16 cellular contexts compared by ENCODE assay signal in the genomic region with DNA sequence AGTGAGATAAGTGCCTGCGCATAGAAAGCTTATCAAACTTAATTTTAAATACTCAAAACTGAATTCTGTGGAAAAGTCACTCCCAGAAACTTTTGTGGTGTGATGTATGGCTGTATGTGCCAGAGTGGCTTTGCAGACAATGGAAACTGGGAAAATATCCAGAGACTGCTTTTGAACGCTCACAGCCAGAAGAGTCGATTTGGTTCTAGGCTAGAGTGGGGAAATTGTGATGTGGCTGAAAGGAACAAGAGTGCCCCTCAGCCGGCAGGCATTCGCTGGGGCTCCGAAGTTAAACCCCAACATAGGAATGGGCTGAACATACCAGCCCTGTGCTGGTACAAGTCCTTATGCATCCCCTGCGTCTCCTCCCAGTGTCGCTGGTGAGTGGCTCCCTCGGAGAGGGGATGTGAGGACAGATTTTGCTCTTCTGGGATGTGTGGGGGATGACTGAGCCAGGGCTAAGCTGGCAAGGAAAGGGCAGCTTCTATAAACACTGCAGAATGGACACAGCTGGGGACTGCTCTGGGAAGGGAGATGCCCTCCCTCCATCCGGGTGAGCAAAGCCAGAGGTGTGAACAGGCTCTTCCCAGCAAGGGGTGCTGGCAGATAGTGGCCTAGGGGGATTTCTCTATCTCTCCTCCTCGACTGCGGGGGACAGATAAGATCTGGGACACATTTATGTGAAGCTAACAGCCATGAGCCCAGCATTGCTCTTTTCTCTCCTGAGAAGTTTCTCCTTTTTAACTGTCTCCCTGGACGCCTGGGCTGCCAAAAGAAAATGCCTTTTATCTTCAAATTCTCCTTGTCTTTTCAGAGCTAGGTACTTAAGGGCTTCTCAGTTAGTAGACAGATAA. TPM values are rescaled to one million over a fixed set of nuclear protein-coding genes. Genes with fewer than 3 reads are reported as not detected.
DNase-seq lines count a peak whose midpoint lies in the region; ATAC-seq, FAIRE-seq and TF ChIP-seq lines count a peak whose summit lies in the region.
"Not testable (repeated sequence)": the region's sequence is repeated elsewhere in the genome, so short reads cannot be mapped to it uniquely, and the experiment has no call there.
"Had no signal": no experiment of that assay in that cellular context is flagged by ENCODE, and none has a peak within 500 bp of the region (broad histone marks: within the 10 kb centered on the region; RNA-seq: fewer than 3 reads in every experiment).

No MANE protein-coding gene starts in this region.

- not testable (repeated sequence) for H3K4me1 ChIP-seq in A549; Panc1 (ENCODE audit: control insufficient read depth, insufficient read depth, low read length); lung (ENCODE audit: control insufficient read depth in 2 of 2, insufficient read depth in 2 of 2, low read length in 2 of 2); thoracic aorta (ENCODE audit: control insufficient read depth in 1 of 2, low read depth in 2 of 2)

- TF ChIP-seq POLR2A in A549 (IDR thresholded peaks at IDR 0.05; ENCODE audit: low read length), result not testable (repeated sequence)

- H3K27ac ChIP-seq in A549; Panc1 (ENCODE audit: low read length); lung (ENCODE audit: low read depth in 1 of 2, low read length in 1 of 2); thoracic aorta: not testable (repeated sequence)

- not testable (repeated sequence) for TF ChIP-seq RAD21 in A549 (conservative IDR thresholded peaks at IDR 0.05 in 1 of 2, IDR thresholded peaks at IDR 0.05 in 1 of 2)

- not testable (repeated sequence) for H3K4me3 ChIP-seq in A549; Panc1 (ENCODE audit: low read depth in 2 of 2, low read length in 2 of 2); lung; thoracic aorta

- CTCF ChIA-PET in A549 (lab: Yijun Ruan, JAX); Panc1 (lab: Charles Lee): not testable (repeated sequence)

- FAIRE-seq in A549 (lab: Jason Lieb, UNC), result not testable (repeated sequence)

- DNase-seq in A549 (ENCODE audit: low read depth in 1 of 2, low spot score in 1 of 2); Panc1 (ENCODE audit: low read depth, low spot score); Right ventricle myocardium inferior (ENCODE audit: missing footprints); left ventricle myocardium superior; thoracic aorta (ENCODE audit: low spot score): not testable (repeated sequence)
- peak; percentile 43 for DNase-seq in activated CD8-positive, alpha-beta memory T cell treated with anti-CD3 and anti-CD28 coated beads, Interleukin-2, amount 50 U/mL, for 48 hours
- peak; percentile 23 for DNase-seq in lung (ENCODE audit: low spot score)

- WGBS in A549 (ENCODE audit: missing lambda C conversion rate), result 36% methylated on average over 11 of the region's 13 CpGs
- whole genome bisulfite sequencing in lung, 2 donors, result 25 to 34% methylated on average over 8 to 10 of the region's 13 CpGs

- POLR2A ChIA-PET in A549 (lab: Yijun Ruan, JAX); Panc1 (lab: Charles Lee): not testable (repeated sequence)

- intact Hi-C loops in Panc1 (cut with micrococcal nuclease; ENCODE audit: unreplicated experiment); Right ventricle myocardium inferior (cut with DNase I); left ventricle myocardium superior (cut with micrococcal nuclease): not testable (repeated sequence)

- in situ Hi-C loops in Panc1 (cut with HindIII; ENCODE audit: low pct_unique_long_range_greater_than_20kb, low sequenced_read_pairs), result not testable (repeated sequence)

- not testable (repeated sequence) for H3K36me3 ChIP-seq in Panc1 (ENCODE audit: control insufficient read depth, insufficient read depth, low read length); lung (ENCODE audit: control insufficient read depth in 2 of 2, insufficient read depth in 2 of 2, low read length in 2 of 2); thoracic aorta

- ATAC-seq in A549, result peak; percentile 59 to 65
- peak; percentile 55 for ATAC-seq in Panc1
- peak; percentile 43 for ATAC-seq in Right ventricle myocardium inferior
- ATAC-seq in left ventricle myocardium superior, result peak; percentile 69
- not testable (repeated sequence) for ATAC-seq in lung (ENCODE audit: insufficient read depth, low FRiP score)
- peak; percentile 37 for ATAC-seq in thoracic aorta (ENCODE audit: insufficient number of reproducible peaks, low FRiP score, low read depth)

- BruUV-seq in Panc1 (replicated peaks; lab: Mats Ljungman, UMichigan), result not testable (repeated sequence)

- H3K27me3 ChIP-seq in Panc1 (ENCODE audit: control insufficient read depth, insufficient read depth, low read length); lung (ENCODE audit: control insufficient read depth, insufficient read depth); thoracic aorta (replicated peaks; ENCODE audit: insufficient read depth): not testable (repeated sequence)

- H3K4me2 ChIP-seq in A549, result not testable (repeated sequence)

- TF ChIP-seq EP300 in A549 (IDR thresholded peaks at IDR 0.05), result not testable (repeated sequence)

- H3K9me3 ChIP-seq in A549; Panc1 (ENCODE audit: control insufficient read depth, insufficient read depth, low read depth, low read length); lung (ENCODE audit: control insufficient read depth in 2 of 2, insufficient read depth in 1 of 2, low read length in 1 of 2); thoracic aorta: not testable (repeated sequence)

- TF ChIP-seq CTCF in A549 (IDR thresholded peaks at IDR 0.05); Panc1 (IDR thresholded peaks at IDR 0.05); lung (IDR thresholded peaks at IDR 0.05; ENCODE audit: control extremely low read depth, extremely low read depth); thoracic aorta (IDR thresholded peaks at IDR 0.05): not testable (repeated sequence)

RNA-seq across cellular contexts. Expression of a gene that starts 8.6 kb away (rescaled TPM):
- polyA plus RNA-seq in A549 (2011; rRNA removed) (not detected in 2 replicates), A549 (2017; fragmentation: RNase III; extraction: RNeasy Plus Mini Kit Qiagen cat#74134 plus additional on column Dnase treatment) (not detected in 3 replicates), lung (1 to 10 TPM in 1 of 2 donors, under 1 TPM in 1; 0.19 to 1.3 TPM)
- not detected in 2 replicates for polyA plus RNA-seq in A549 (2012; cell fraction: cytosol; rRNA removed)
- not detected in 2 replicates for polyA plus RNA-seq in A549 (2012; cell fraction: nucleus; rRNA removed)
- polyA minus RNA-seq in A549 (2011; rRNA and poly(A)+ RNA removed), result not detected in 2 replicates
- total RNA-seq in Panc1 (2021; ENCODE audit: unreplicated experiment) (not detected), Right ventricle myocardium inferior (not detected), left ventricle myocardium superior (not detected), lung (1 to 10 TPM in 1 of 2 donors, not detected in 1; 9.1 TPM), thoracic aorta (not detected)
- polyA plus RNA-seq in Panc1 (2012; ENCODE audit: insufficient read length), result not detected
- total RNA-seq: CD8-positive, alpha-beta memory T cell; GM12878; GM23248; HT-29; LHCN-M2; MCF 10A; RPMI7951 had no signal
- polyA plus RNA-seq: CD14-positive monocyte; CD8-positive, alpha-beta memory T cell; GM12878; GM23248 had no signal

RNA-seq across cellular contexts. Expression of a gene that starts 20.5 kb away (rescaled TPM):
- polyA plus RNA-seq in A549 (2011; rRNA removed) (0.01 TPM in 1 of 2 replicates, not detected in the other), A549 (2017; fragmentation: RNase III; extraction: RNeasy Plus Mini Kit Qiagen cat#74134 plus additional on column Dnase treatment) (0.07 TPM in 1 of 3 replicates, not detected in the others), lung (not detected)
- not detected in 2 replicates for polyA plus RNA-seq in A549 (2012; cell fraction: cytosol; rRNA removed)
- not detected in 2 replicates for polyA plus RNA-seq in A549 (2012; cell fraction: nucleus; rRNA removed)
- polyA minus RNA-seq in A549 (2011; rRNA and poly(A)+ RNA removed), result 0.44 TPM in 1 of 2 replicates, not detected in the other
- total RNA-seq in Panc1 (2021; ENCODE audit: unreplicated experiment) (not detected), Right ventricle myocardium inferior (not detected), left ventricle myocardium superior (not detected), lung (1 to 10 TPM in 1 of 2 donors, under 1 TPM in 1; 0.09 to 1.8 TPM), thoracic aorta (not detected)
- polyA plus RNA-seq in Panc1 (2012; ENCODE audit: insufficient read length), result 0.10 TPM
- total RNA-seq: CD8-positive, alpha-beta memory T cell; GM12878; GM23248; H7; HT-29; LHCN-M2; MCF 10A; RPMI7951 had no signal
- polyA plus RNA-seq: CD14-positive monocyte; CD8-positive, alpha-beta memory T cell; GM12878; GM23248 had no signal
